24 cellular contexts compared by ENCODE assay signal in the genomic region with DNA sequence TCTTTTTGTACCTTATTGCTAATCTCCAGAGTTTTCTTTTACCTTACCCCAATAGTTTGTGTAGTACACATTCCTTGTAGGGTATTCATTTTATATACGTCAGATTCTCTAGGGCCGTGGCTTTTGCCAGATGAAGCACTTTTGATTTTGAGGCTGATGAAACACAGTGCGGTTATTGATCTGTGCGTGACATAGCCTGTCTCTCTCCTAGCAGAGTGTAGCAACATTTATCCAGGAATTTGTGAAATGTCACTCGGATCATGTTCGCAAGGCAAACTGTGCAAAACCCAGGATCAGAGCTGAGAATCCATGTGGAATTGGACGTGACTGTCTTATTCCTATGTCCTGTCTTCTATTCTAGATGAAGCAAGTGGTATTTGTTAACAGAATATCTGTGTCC.
"Had no signal": no experiment of that assay in that cellular context is flagged by ENCODE, and none has a peak within 500 bp of the region (broad histone marks: within the 10 kb centered on the region; RNA-seq: fewer than 3 reads in every experiment).

No MANE protein-coding gene starts in this region.

- H3K27ac ChIP-seq: colonic mucosa, esophagus muscularis mucosa, foreskin keratinocyte, gastroesophageal sphincter, heart right ventricle, left ventricle myocardium inferior, lower lobe of right lung had no signal

- H3K4me3 ChIP-seq: colonic mucosa, esophagus muscularis mucosa, gastroesophageal sphincter, heart right ventricle, left ventricle myocardium inferior, lower lobe of right lung, mucosa of descending colon had no signal

- H3K4me1 Mint-ChIP-seq: endodermal cell, immature natural killer cell, naive B cell had no signal

- H3K4me1 ChIP-seq: colonic mucosa, esophagus muscularis mucosa, foreskin keratinocyte, gastroesophageal sphincter, heart right ventricle, left ventricle myocardium inferior, lower lobe of right lung had no signal

- H3K36me3 Mint-ChIP-seq: naive B cell had no signal

- H3K4me3 Mint-ChIP-seq: dendritic cell treated with granulocyte-macrophage colony-stimulating factor and Interleukin-4, amounts not matched to agents 40 ng/mL and 50 ng/mL, for 4 days; effector memory CD8-positive, alpha-beta T cell; endodermal cell; immature natural killer cell; mesothelial cell of epicardium; naive B cell had no signal

- DNase-seq: cerebellar nuclear complex; colonic mucosa; cortex of kidney; effector CD8-positive, alpha-beta T cell; effector memory CD8-positive, alpha-beta T cell; endodermal cell; foreskin keratinocyte; head of caudate nucleus; heart right ventricle; hypothalamus; immature natural killer cell; islet precursor cell; kidney; kidney glomerular epithelial cell; left colon; left ventricle myocardium inferior; lower lobe of right lung; mesenchymal stem cell; mucosa of descending colon; naive B cell had no signal

- H3K27me3 Mint-ChIP-seq: dendritic cell treated with granulocyte-macrophage colony-stimulating factor and Interleukin-4, amounts not matched to agents 40 ng/mL and 50 ng/mL, for 4 days; effector memory CD8-positive, alpha-beta T cell; naive B cell had no signal

- H3K27me3 ChIP-seq: colonic mucosa, esophagus muscularis mucosa, foreskin keratinocyte, gastroesophageal sphincter, heart right ventricle had no signal

- ATAC-seq: effector memory CD8-positive, alpha-beta T cell; foreskin keratinocyte; gastroesophageal sphincter; heart right ventricle; left colon; lower lobe of right lung; mucosa of descending colon had no signal

- H3K27ac Mint-ChIP-seq: dendritic cell treated with granulocyte-macrophage colony-stimulating factor and Interleukin-4, amounts not matched to agents 40 ng/mL and 50 ng/mL, for 4 days; effector memory CD8-positive, alpha-beta T cell; endodermal cell; immature natural killer cell; mesothelial cell of epicardium; naive B cell had no signal

- H3K9me3 ChIP-seq: colonic mucosa had no signal

- H3K36me3 ChIP-seq: colonic mucosa, lower lobe of right lung had no signal
